In genomic region chr6:85323435-85324040, GRCh38 we compare ENCODE assay signal across 8 cellular contexts.
DNase-seq lines count a peak whose midpoint lies in the region; ATAC-seq, FAIRE-seq and TF ChIP-seq lines count a peak whose summit lies in the region.

No MANE protein-coding gene starts in this region.

- no peak overlapping the region for H3K27ac ChIP-seq in KMS-11
- H3K27ac ChIP-seq in Panc1 (ENCODE audit: low read length): no peak overlapping the region
- H3K27ac ChIP-seq in trophoblast cell (ENCODE audit: low read depth, low read length): no peak overlapping the region

- H3K18ac ChIP-seq in trophoblast cell (ENCODE audit: low read length): no peak overlapping the region

- H2BK12ac ChIP-seq in trophoblast cell (ENCODE audit: low read length): no peak overlapping the region

- H3K9ac ChIP-seq in KMS-11 (no peak overlapping the region), trophoblast cell (ENCODE audit: low read length) (no peak overlapping the region)

- no peaks in the 10 kb centered on the region for H3K36me3 ChIP-seq in KMS-11 (ENCODE audit: insufficient read depth)
- no peaks in the 10 kb centered on the region for H3K36me3 ChIP-seq in Panc1 (ENCODE audit: control insufficient read depth, insufficient read depth, low read length)
- H3K36me3 ChIP-seq in trophoblast cell (ENCODE audit: control insufficient read depth in 1 of 2, insufficient read depth in 2 of 2, low read length in 2 of 2): no peaks in the 10 kb centered on the region

- no peak overlapping the region for H2BK120ac ChIP-seq in trophoblast cell (ENCODE audit: insufficient read depth, low read length, poor library complexity)

- H4K20me1 ChIP-seq in KMS-11 (ENCODE audit: insufficient read depth): no peaks in the 10 kb centered on the region

- H2AFZ ChIP-seq in KMS-11 (ENCODE audit: low read depth) (no peak overlapping the region), trophoblast cell (ENCODE audit: insufficient read depth, low read length, poor library complexity) (no peak overlapping the region)

- CTCF ChIA-PET in Panc1 (lab: Charles Lee): interaction anchor here (0.7 to 1.2 kb wide), 2 partner anchors 62 to 186 kb away, joined by 3 to 9 read pairs; no protein-coding TSS in a partner anchor

- no peak overlapping the region for H3K14ac ChIP-seq in trophoblast cell (ENCODE audit: low read length)

- H2BK5ac ChIP-seq in trophoblast cell (ENCODE audit: low read depth, low read length, poor library complexity): no peak overlapping the region

- H3K27ac Mint-ChIP-seq in activated T-cell treated with anti-CD3 and anti-CD28 coated beads, Interleukin-2, amount 50 U/mL, for 72 hours: no peak overlapping the region

- no peaks in the 10 kb centered on the region for H3K4me1 ChIP-seq in KMS-11 (ENCODE audit: low read depth, poor library complexity, severe bottlenecking)
- H3K4me1 ChIP-seq in Panc1 (ENCODE audit: control insufficient read depth, insufficient read depth, low read length): no peaks in the 10 kb centered on the region
- H3K4me1 ChIP-seq in trophoblast cell (ENCODE audit: control insufficient read depth in 1 of 2, insufficient read depth in 2 of 2, low read length in 2 of 2): no peaks in the 10 kb centered on the region

- no CpG with 5 or more reads among the region's 9 CpGs for WGBS in trophoblast cell (ENCODE audit: extremely low coverage, insufficient coverage, insufficient read length)

- H3K9me3 ChIP-seq in Panc1 (ENCODE audit: control insufficient read depth, insufficient read depth, low read depth, low read length): no peaks in the 10 kb centered on the region
- H3K9me3 ChIP-seq in trophoblast cell (ENCODE audit: insufficient read depth, low read depth, low read length): no peaks in the 10 kb centered on the region

- no peaks in the 10 kb centered on the region for H3K4me1 Mint-ChIP-seq in activated T-cell treated with anti-CD3 and anti-CD28 coated beads, Interleukin-2, amount 50 U/mL, for 72 hours (ENCODE audit: low read depth)

- H4K91ac ChIP-seq in trophoblast cell (ENCODE audit: low read depth, low read length): no peak overlapping the region

- POLR2A ChIA-PET in Panc1 (lab: Charles Lee): no interaction called here

- ATAC-seq in GM21786 (IDR thresholded peaks at IDR 0.05; ENCODE audit: unreplicated experiment): peak; percentile 91
- ATAC-seq in Panc1: peak; percentile 94
- peak; percentile 50 to 53 for ATAC-seq in activated T-cell treated with anti-CD3 and anti-CD28 coated beads, Interleukin-2, amount 50 U/mL, for 72 hours (replicated peaks in 1 of 2)

- peak; percentile 60 for DNase-seq in ELF-1 (ENCODE audit: low read depth, low spot score)
- peak; percentile 42 for DNase-seq in Panc1 (ENCODE audit: low read depth, low spot score)
- DNase-seq in activated T-cell treated with anti-CD3 and anti-CD28 coated beads, Interleukin-2, amount 50 U/mL, for 72 hours: peak; percentile 73 to 81
- peak; percentile 66 to 90 for DNase-seq in foreskin fibroblast
- DNase-seq in trophoblast cell: peak; percentile 76 to 93
- peak; percentile 20 for DNase-seq in urothelium cell line (ENCODE audit: low spot score)

- H3K27me3 ChIP-seq in KMS-11 (ENCODE audit: insufficient read depth, low read depth) (no peaks in the 10 kb centered on the region), Panc1 (ENCODE audit: control insufficient read depth, insufficient read depth, low read length) (no peaks in the 10 kb centered on the region), trophoblast cell (ENCODE audit: insufficient read depth, low read length) (no peaks in the 10 kb centered on the region)

- H3K4me2 ChIP-seq in KMS-11 (no peak overlapping the region), trophoblast cell (ENCODE audit: low read length) (no peak overlapping the region)

- H4K12ac ChIP-seq in trophoblast cell (ENCODE audit: low read depth, low read length): no peak overlapping the region

- in situ Hi-C loops in Panc1 (cut with HindIII; ENCODE audit: low pct_unique_long_range_greater_than_20kb, low sequenced_read_pairs): no loop called here

- H3K4ac ChIP-seq in trophoblast cell (ENCODE audit: low read depth, low read length): no peak overlapping the region

- peaks cover 2 to 5% of the 10 kb centered on the region in 2 donors for H3K9me3 Mint-ChIP-seq in activated T-cell treated with anti-CD3 and anti-CD28 coated beads, Interleukin-2, amount 50 U/mL, for 72 hours

- H3K4me3 ChIP-seq in KMS-11 (IDR thresholded peaks at IDR 0.05; ENCODE audit: insufficient read depth, low read depth, low read length) (no peak overlapping the region), Panc1 (ENCODE audit: low read depth in 2 of 2, low read length in 2 of 2) (no peak overlapping the region), foreskin fibroblast (ENCODE audit: low read depth in 1 of 2, low read length in 2 of 2) (no peak overlapping the region), trophoblast cell (ENCODE audit: low read depth, low read length) (no peak overlapping the region)

- TF ChIP-seq CTCF in KMS-11 (conservative IDR thresholded peaks at IDR 0.05; ENCODE audit: low read depth, low read length) (peak; percentile 83), Panc1 (IDR thresholded peaks at IDR 0.05) (peak; percentile 88), foreskin fibroblast (IDR thresholded peaks at IDR 0.05; ENCODE audit: low read depth, low read length) (peak; percentile 92)

- no peak overlapping the region for H4K8ac ChIP-seq in trophoblast cell (ENCODE audit: low read depth, low read length)

- peaks cover 12% of the 10 kb centered on the region for H3K27me3 Mint-ChIP-seq in activated T-cell treated with anti-CD3 and anti-CD28 coated beads, Interleukin-2, amount 50 U/mL, for 72 hours (ENCODE audit: low read depth)

- no peak for FAIRE-seq in urothelium cell line (lab: Jason Lieb, UNC)

- H3K4me3 Mint-ChIP-seq in activated T-cell treated with anti-CD3 and anti-CD28 coated beads, Interleukin-2, amount 50 U/mL, for 72 hours: no peak overlapping the region

- no peaks in the 10 kb centered on the region for H3K36me3 Mint-ChIP-seq in activated T-cell treated with anti-CD3 and anti-CD28 coated beads, Interleukin-2, amount 50 U/mL, for 72 hours (ENCODE audit: insufficient read depth in 2 of 2)

- H3K79me1 ChIP-seq in trophoblast cell (ENCODE audit: low read length): no peaks in the 10 kb centered on the region

- intact Hi-C loops in Panc1 (cut with micrococcal nuclease; ENCODE audit: unreplicated experiment): loop anchor here (5.0 to 10.0 kb wide), 4 partner anchors 191 to 901 kb away; no protein-coding TSS in a partner anchor

- H2AK5ac ChIP-seq in trophoblast cell (ENCODE audit: low read length): no peak overlapping the region

- H3K79me2 ChIP-seq in KMS-11 (ENCODE audit: insufficient read depth, low read depth) (no peaks in the 10 kb centered on the region), trophoblast cell (ENCODE audit: control insufficient read depth, insufficient read depth, low read length, poor library complexity) (no peaks in the 10 kb centered on the region)

- H3K23ac ChIP-seq in trophoblast cell (ENCODE audit: low read length): no peak overlapping the region

- no TSS peak for BruUV-seq in Panc1 (replicated peaks; lab: Mats Ljungman, UMichigan)

Comparison
In these comparisons a context has a peak if more than half of its experiments do, and no peak if none do; other contexts are left out.
1. DNase-seq: peak in every context shown above with its lines; median percentile 84 in trophoblast cell; 78 in foreskin fibroblast; 77 in activated T-cell treated with anti-CD3 and anti-CD28 coated beads, Interleukin-2, amount 50 U/mL, for 72 hours; 60 in ELF-1; 42 in Panc1; 20 in urothelium cell line.